27 cellular contexts compared by ENCODE assay signal in the genomic region with DNA sequence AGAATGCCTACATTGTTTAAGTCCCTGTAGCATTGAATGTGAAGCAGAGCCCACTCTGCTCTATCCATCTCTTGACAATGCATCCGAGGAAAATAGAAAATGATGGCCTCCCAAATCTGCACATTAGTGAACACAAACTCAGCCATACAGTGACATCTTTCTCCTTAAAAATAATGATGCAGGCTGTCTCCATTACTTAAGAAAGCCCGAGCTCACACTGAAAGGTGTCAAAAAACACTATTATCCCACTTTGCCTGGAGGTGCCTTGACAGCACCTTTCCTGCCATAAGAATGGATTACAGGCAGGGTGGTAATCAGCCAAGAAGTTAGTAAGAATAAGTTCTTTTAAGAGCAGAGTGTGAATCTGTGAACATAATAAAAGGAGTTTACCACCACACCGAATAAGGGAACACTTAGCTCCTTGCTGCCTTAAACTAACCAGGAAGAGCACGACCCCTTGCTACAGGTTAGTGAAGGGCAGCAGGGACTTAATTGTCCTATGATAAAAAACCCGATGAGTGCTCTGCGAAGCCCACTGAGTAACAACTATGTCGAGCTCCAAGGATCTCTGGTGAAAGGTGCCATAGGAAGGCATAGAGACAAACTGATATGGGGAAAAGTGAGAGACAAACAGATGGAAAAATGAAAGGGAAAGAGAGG.
"Had no signal": no experiment of that assay in that cellular context is flagged by ENCODE, and none has a peak within 500 bp of the region (broad histone marks: within the 10 kb centered on the region; RNA-seq: fewer than 3 reads in every experiment).

No MANE protein-coding gene starts in this region.

- H3K27me3 ChIP-seq: body of pancreas had no signal

- H3K27me3 Mint-ChIP-seq: activated CD4-positive, alpha-beta memory T cell treated with anti-CD3 and anti-CD28 coated beads, Interleukin-2, amount 10 ng/mL, durations not matched to agents 7 days and 5 days; activated CD4-positive, alpha-beta T cell treated with anti-CD3 and anti-CD28 coated beads for 36 hours; activated CD4-positive, alpha-beta T cell treated with anti-CD3 and anti-CD28 coated beads, Interleukin-2, amount 10 ng/mL, durations not matched to agents 24 days and 14 days; activated naive CD4-positive, alpha-beta T cell treated with anti-CD3 and anti-CD28 coated beads, Interleukin-2, amount 10 ng/mL, durations not matched to agents 7 days and 5 days; activated naive CD8-positive, alpha-beta T cell treated with anti-CD3 and anti-CD28 coated beads, Interleukin-2, amount 10 ng/mL, durations not matched to agents 7 days and 5 days; activated T-cell treated with anti-CD3 and anti-CD28 coated beads, Interleukin-2, amount 50 U/mL, for 24 hours; T-helper 17 cell had no signal

- ATAC-seq: activated CD4-positive, alpha-beta T cell treated with anti-CD3 and anti-CD28 coated beads for 36 hours; activated naive CD4-positive, alpha-beta T cell treated with anti-CD3 and anti-CD28 coated beads, Interleukin-2, amount 50 U/mL, for 72 hours; activated T-cell treated with anti-CD3 and anti-CD28 coated beads, Interleukin-2, amount 50 U/mL, for 72 hours; body of pancreas; esophagus mucosa; T-helper 17 cell had no signal

- H3K4me3 Mint-ChIP-seq: activated CD4-positive, alpha-beta memory T cell treated with anti-CD3 and anti-CD28 coated beads, Interleukin-2, amount 10 ng/mL, durations not matched to agents 7 days and 5 days; activated CD4-positive, alpha-beta T cell treated with anti-CD3 and anti-CD28 coated beads for 36 hours; activated CD4-positive, alpha-beta T cell treated with anti-CD3 and anti-CD28 coated beads, Interleukin-2, amount 10 ng/mL, durations not matched to agents 24 days and 14 days; activated naive CD4-positive, alpha-beta T cell treated with anti-CD3 and anti-CD28 coated beads, Interleukin-2, amount 10 ng/mL, durations not matched to agents 7 days and 5 days; activated naive CD8-positive, alpha-beta T cell treated with anti-CD3 and anti-CD28 coated beads, Interleukin-2, amount 10 ng/mL, durations not matched to agents 7 days and 5 days; activated T-cell treated with anti-CD3 and anti-CD28 coated beads, Interleukin-2, amount 50 U/mL, for 24 hours; activated T-cell treated with anti-CD3 and anti-CD28 coated beads, Interleukin-2, amount 50 U/mL, for 72 hours; T-helper 17 cell; T-helper 2 cell treated with Interferon-gamma antibody and Interleukin-4, amounts not matched to agents 5 μg/mL and 100 μg/mL, for 36 hours had no signal

- H3K27ac ChIP-seq: body of pancreas, WERI-Rb-1 had no signal

- H3K4me1 Mint-ChIP-seq: activated CD4-positive, alpha-beta memory T cell treated with anti-CD3 and anti-CD28 coated beads, Interleukin-2, amount 10 ng/mL, durations not matched to agents 7 days and 5 days; activated CD4-positive, alpha-beta T cell treated with anti-CD3 and anti-CD28 coated beads for 36 hours; activated CD4-positive, alpha-beta T cell treated with anti-CD3 and anti-CD28 coated beads, Interleukin-2, amount 10 ng/mL, durations not matched to agents 24 days and 14 days; activated naive CD4-positive, alpha-beta T cell treated with anti-CD3 and anti-CD28 coated beads, Interleukin-2, amount 10 ng/mL, durations not matched to agents 7 days and 5 days; activated naive CD8-positive, alpha-beta T cell treated with anti-CD3 and anti-CD28 coated beads, Interleukin-2, amount 10 ng/mL, durations not matched to agents 7 days and 5 days; T-helper 17 cell had no signal

- H3K36me3 ChIP-seq: WERI-Rb-1 had no signal

- H3K9me3 ChIP-seq: body of pancreas had no signal

- H3K27ac Mint-ChIP-seq: activated CD4-positive, alpha-beta memory T cell treated with anti-CD3 and anti-CD28 coated beads, Interleukin-2, amount 10 ng/mL, durations not matched to agents 7 days and 5 days; activated CD4-positive, alpha-beta T cell treated with anti-CD3 and anti-CD28 coated beads for 36 hours; activated CD4-positive, alpha-beta T cell treated with anti-CD3 and anti-CD28 coated beads, Interleukin-2, amount 10 ng/mL, durations not matched to agents 24 days and 14 days; activated naive CD4-positive, alpha-beta T cell treated with anti-CD3 and anti-CD28 coated beads, Interleukin-2, amount 10 ng/mL, durations not matched to agents 7 days and 5 days; activated naive CD4-positive, alpha-beta T cell treated with anti-CD3 and anti-CD28 coated beads, Interleukin-2, amount 50 U/mL, for 72 hours; activated naive CD8-positive, alpha-beta T cell treated with anti-CD3 and anti-CD28 coated beads, Interleukin-2, amount 10 ng/mL, durations not matched to agents 7 days and 5 days; activated T-cell treated with anti-CD3 and anti-CD28 coated beads, Interleukin-2, amount 50 U/mL, for 24 hours; activated T-cell treated with anti-CD3 and anti-CD28 coated beads, Interleukin-2, amount 50 U/mL, for 72 hours; T-helper 17 cell; T-helper 2 cell treated with Interferon-gamma antibody and Interleukin-4, amounts not matched to agents 5 μg/mL and 100 μg/mL, for 36 hours had no signal

- H3K4me1 ChIP-seq: body of pancreas had no signal

- H3K36me3 Mint-ChIP-seq: activated naive CD4-positive, alpha-beta T cell treated with anti-CD3 and anti-CD28 coated beads, Interleukin-2, amount 10 ng/mL, durations not matched to agents 7 days and 5 days; activated naive CD4-positive, alpha-beta T cell treated with anti-CD3 and anti-CD28 coated beads, Interleukin-2, amount 50 U/mL, for 72 hours; activated naive CD8-positive, alpha-beta T cell treated with anti-CD3 and anti-CD28 coated beads, Interleukin-2, amount 10 ng/mL, durations not matched to agents 7 days and 5 days had no signal

- H3K4me3 ChIP-seq: body of pancreas had no signal

- DNase-seq: activated CD4-positive, alpha-beta memory T cell treated with anti-CD3 and anti-CD28 coated beads, Interleukin-2, amount 10 ng/mL, durations not matched to agents 7 days and 5 days; activated CD4-positive, alpha-beta T cell treated with anti-CD3 and anti-CD28 coated beads for 36 hours; activated CD4-positive, alpha-beta T cell treated with anti-CD3 and anti-CD28 coated beads, Interleukin-2, amount 10 ng/mL, durations not matched to agents 24 days and 14 days; activated CD4-positive, CD25-positive, alpha-beta regulatory T cell; activated CD4-positive, CD25-positive, alpha-beta regulatory T cell treated with anti-CD3 and anti-CD28 coated beads, Interleukin-2, amount 50 U/mL, for 72 hours; activated CD8-positive, alpha-beta memory T cell treated with anti-CD3 and anti-CD28 coated beads, Interleukin-2, amount 50 U/mL, for 48 hours; activated gamma-delta T cell; activated naive CD4-positive, alpha-beta T cell; activated naive CD4-positive, alpha-beta T cell treated with anti-CD3 and anti-CD28 coated beads, Interleukin-2, amount 10 ng/mL, durations not matched to agents 7 days and 5 days; activated naive CD8-positive, alpha-beta T cell treated with anti-CD3 and anti-CD28 coated beads, Interleukin-2, amount 10 ng/mL, durations not matched to agents 7 days and 5 days; activated T-cell treated with anti-CD3 and anti-CD28 coated beads for 4 hours; activated T-cell treated with anti-CD3 and anti-CD28 coated beads, Interleukin-2, amount 50 U/mL, for 24 hours; activated T-cell treated with anti-CD3 and anti-CD28 coated beads, Interleukin-2, amount 50 U/mL, for 72 hours; anterior cingulate cortex; body of pancreas; caudate nucleus; cortex of kidney; effector CD8-positive, alpha-beta T cell; foreskin fibroblast; head of caudate nucleus; T-helper 1 cell; T-helper 17 cell; T1000; WERI-Rb-1 had no signal

- H3K9me3 Mint-ChIP-seq: activated CD4-positive, alpha-beta memory T cell treated with anti-CD3 and anti-CD28 coated beads, Interleukin-2, amount 10 ng/mL, durations not matched to agents 7 days and 5 days; activated CD4-positive, alpha-beta T cell treated with anti-CD3 and anti-CD28 coated beads, Interleukin-2, amount 10 ng/mL, durations not matched to agents 24 days and 14 days; activated naive CD4-positive, alpha-beta T cell treated with anti-CD3 and anti-CD28 coated beads, Interleukin-2, amount 10 ng/mL, durations not matched to agents 7 days and 5 days had no signal
